In genomic region chr9:108980893-108981292, GRCh38 we compare ENCODE assay signal across 22 cellular contexts.
"Had no signal": no experiment of that assay in that cellular context is flagged by ENCODE, and none has a peak within 500 bp of the region (broad histone marks: within the 10 kb centered on the region; RNA-seq: fewer than 3 reads in every experiment).

No MANE protein-coding gene starts in this region.

- H3K4me1 ChIP-seq: left lung had no signal

- H3K27me3 ChIP-seq: brain microvascular endothelial cell, left lung, tibial nerve had no signal

- H3K4me3 ChIP-seq: left lung, mucosa of descending colon, tibial nerve had no signal

- ATAC-seq: activated CD4-positive, CD25-positive, alpha-beta regulatory T cell treated with anti-CD3 and anti-CD28 coated beads, Interleukin-2, amount 50 U/mL, for 24 hours; esophagus mucosa; left lung; mucosa of descending colon had no signal

- H3K27ac ChIP-seq: brain microvascular endothelial cell, left lung, tibial nerve, WERI-Rb-1 had no signal

- H3K9me3 ChIP-seq: left lung, mucosa of descending colon, tibial nerve had no signal

- DNase-seq: activated CD4-positive, alpha-beta memory T cell treated with anti-CD3 and anti-CD28 coated beads for 36 hours; activated CD4-positive, alpha-beta T cell treated with anti-CD3 and anti-CD28 coated beads for 48 hours; activated CD8-positive, alpha-beta memory T cell treated with anti-CD3 and anti-CD28 coated beads, Interleukin-2, amount 50 U/mL, for 4 hours; activated effector memory CD4-positive, alpha-beta T cell treated with anti-CD3 and anti-CD28 coated beads, Interleukin-2, amount 50 U/mL, for 16 hours; activated naive CD4-positive, alpha-beta T cell treated with anti-CD3 and anti-CD28 coated beads, Interleukin-2, amount 10 ng/mL, durations not matched to agents 7 days and 5 days; activated naive CD8-positive, alpha-beta T cell treated with anti-CD3 and anti-CD28 coated beads, Interleukin-2, amount 10 ng/mL, durations not matched to agents 7 days and 5 days; activated T-cell treated with anti-CD3 and anti-CD28 coated beads, Interleukin-2, amount 50 U/mL, for 1 hour; brain microvascular endothelial cell; central memory CD4-positive, alpha-beta T cell; endodermal cell; foreskin fibroblast; left lung; mucosa of descending colon; retina; stimulated activated CD4-positive, alpha-beta T cell treated with anti-CD3 and anti-CD28 coated beads, Interleukin-15, amount 100 ng/mL, for 24 hours; stimulated activated CD4-positive, alpha-beta T cell treated with anti-CD3 and anti-CD28 coated beads, Interleukin-2, amount 100 ng/mL, for 24 hours; stimulated activated naive CD4-positive, alpha-beta T cell treated with Interleukin-2 at 50 U/mL for 16 hours; T-helper 9 cell; WERI-Rb-1 had no signal
